ENCODE assay signal across 1 cellular context in genomic region chr13:75383064-75383715, GRCh38.
TF ChIP-seq lines count a peak whose summit lies in the region.

No MANE protein-coding gene starts in this region.

TF ChIP-seq in HepG2, 621 proteins besides CTCF, POLR2A, EP300 and RAD21 (continued from another document):
- TF ChIP-seq MXD3 (CRISPR knock-in tag; IDR thresholded peaks at IDR 0.05) (no peak), RARG (CRISPR knock-in tag; IDR thresholded peaks at IDR 0.05; ENCODE audit: low read depth) (no peak), ZBED4 (CRISPR knock-in tag; IDR thresholded peaks at IDR 0.05; ENCODE audit: borderline replicate concordance) (no peak), PAF1 (CRISPR knock-in tag; IDR thresholded peaks at IDR 0.05) (no peak), MAFK (conservative IDR thresholded peaks at IDR 0.05 in 1 of 2, IDR thresholded peaks at IDR 0.05 in 1 of 2; ENCODE audit: low read length in 2 of 2) (no peak), POGZ (CRISPR knock-in tag; IDR thresholded peaks at IDR 0.05) (0 out of 2 replicates have a peak, but pooled peaks have one; percentile 17), MAFF (IDR thresholded peaks at IDR 0.05; ENCODE audit: low read depth, low read length) (no peak), ARNT (IDR thresholded peaks at IDR 0.05) (no peak), ZEB1 (IDR thresholded peaks at IDR 0.05; ENCODE audit: insufficient replicate concordance, low read depth) (no peak), ZNF274 (CRISPR knock-in tag; IDR thresholded peaks at IDR 0.05) (no peak), RXRA (CRISPR knock-in tag; IDR thresholded peaks at IDR 0.05) (no peak), ZNF841 (CRISPR knock-in tag; IDR thresholded peaks at IDR 0.05; ENCODE audit: borderline replicate concordance) (no peak), SOX13 (IDR thresholded peaks at IDR 0.05) (no peak), SOX13 (CRISPR knock-in tag; conservative IDR thresholded peaks at IDR 0.05 in 1 of 2, IDR thresholded peaks at IDR 0.05 in 1 of 2) (no peak), SOX6 (IDR thresholded peaks at IDR 0.05) (no peak), SOX6 (CRISPR knock-in tag; IDR thresholded peaks at IDR 0.05) (no peak), SKIL (CRISPR knock-in tag; IDR thresholded peaks at IDR 0.05; ENCODE audit: borderline replicate concordance) (no peak), ZNF574 (CRISPR knock-in tag; IDR thresholded peaks at IDR 0.05) (no peak)
- TF ChIP-seq, protein P1, sequence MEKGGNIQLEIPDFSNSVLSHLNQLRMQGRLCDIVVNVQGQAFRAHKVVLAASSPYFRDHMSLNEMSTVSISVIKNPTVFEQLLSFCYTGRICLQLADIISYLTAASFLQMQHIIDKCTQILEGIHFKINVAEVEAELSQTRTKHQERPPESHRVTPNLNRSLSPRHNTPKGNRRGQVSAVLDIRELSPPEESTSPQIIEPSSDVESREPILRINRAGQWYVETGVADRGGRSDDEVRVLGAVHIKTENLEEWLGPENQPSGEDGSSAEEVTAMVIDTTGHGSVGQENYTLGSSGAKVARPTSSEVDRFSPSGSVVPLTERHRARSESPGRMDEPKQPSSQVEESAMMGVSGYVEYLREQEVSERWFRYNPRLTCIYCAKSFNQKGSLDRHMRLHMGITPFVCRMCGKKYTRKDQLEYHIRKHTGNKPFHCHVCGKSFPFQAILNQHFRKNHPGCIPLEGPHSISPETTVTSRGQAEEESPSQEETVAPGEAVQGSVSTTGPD (CRISPR knock-in tag; IDR thresholded peaks at IDR 0.05), result no peak
- TF ChIP-seq, protein P2, sequence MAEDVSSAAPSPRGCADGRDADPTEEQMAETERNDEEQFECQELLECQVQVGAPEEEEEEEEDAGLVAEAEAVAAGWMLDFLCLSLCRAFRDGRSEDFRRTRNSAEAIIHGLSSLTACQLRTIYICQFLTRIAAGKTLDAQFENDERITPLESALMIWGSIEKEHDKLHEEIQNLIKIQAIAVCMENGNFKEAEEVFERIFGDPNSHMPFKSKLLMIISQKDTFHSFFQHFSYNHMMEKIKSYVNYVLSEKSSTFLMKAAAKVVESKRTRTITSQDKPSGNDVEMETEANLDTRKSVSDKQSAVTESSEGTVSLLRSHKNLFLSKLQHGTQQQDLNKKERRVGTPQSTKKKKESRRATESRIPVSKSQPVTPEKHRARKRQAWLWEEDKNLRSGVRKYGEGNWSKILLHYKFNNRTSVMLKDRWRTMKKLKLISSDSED (CRISPR knock-in tag; IDR thresholded peaks at IDR 0.05), result no peak
- TF ChIP-seq, protein P3, sequence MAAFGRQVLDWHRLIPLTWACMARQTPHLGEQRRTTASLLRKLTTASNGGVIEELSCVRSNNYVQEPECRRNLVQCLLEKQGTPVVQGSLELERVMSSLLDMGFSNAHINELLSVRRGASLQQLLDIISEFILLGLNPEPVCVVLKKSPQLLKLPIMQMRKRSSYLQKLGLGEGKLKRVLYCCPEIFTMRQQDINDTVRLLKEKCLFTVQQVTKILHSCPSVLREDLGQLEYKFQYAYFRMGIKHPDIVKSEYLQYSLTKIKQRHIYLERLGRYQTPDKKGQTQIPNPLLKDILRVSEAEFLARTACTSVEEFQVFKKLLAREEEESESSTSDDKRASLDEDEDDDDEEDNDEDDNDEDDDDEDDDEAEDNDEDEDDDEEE (CRISPR knock-in tag; IDR thresholded peaks at IDR 0.05), result no peak
- TF ChIP-seq, protein P4, sequence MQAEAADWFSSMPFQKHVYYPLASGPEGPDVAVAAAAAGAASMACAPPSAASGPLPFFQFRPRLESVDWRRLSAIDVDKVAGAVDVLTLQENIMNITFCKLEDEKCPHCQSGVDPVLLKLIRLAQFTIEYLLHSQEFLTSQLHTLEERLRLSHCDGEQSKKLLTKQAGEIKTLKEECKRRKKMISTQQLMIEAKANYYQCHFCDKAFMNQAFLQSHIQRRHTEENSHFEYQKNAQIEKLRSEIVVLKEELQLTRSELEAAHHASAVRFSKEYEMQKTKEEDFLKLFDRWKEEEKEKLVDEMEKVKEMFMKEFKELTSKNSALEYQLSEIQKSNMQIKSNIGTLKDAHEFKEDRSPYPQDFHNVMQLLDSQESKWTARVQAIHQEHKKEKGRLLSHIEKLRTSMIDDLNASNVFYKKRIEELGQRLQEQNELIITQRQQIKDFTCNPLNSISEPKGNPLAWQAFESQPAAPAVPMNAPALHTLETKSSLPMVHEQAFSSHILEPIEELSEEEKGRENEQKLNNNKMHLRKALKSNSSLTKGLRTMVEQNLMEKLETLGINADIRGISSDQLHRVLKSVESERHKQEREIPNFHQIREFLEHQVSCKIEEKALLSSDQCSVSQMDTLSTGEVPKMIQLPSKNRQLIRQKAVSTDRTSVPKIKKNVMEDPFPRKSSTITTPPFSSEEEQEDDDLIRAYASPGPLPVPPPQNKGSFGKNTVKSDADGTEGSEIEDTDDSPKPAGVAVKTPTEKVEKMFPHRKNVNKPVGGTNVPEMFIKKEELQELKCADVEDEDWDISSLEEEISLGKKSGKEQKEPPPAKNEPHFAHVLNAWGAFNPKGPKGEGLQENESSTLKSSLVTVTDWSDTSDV (CRISPR knock-in tag; IDR thresholded peaks at IDR 0.05), result no peak
- TF ChIP-seq, protein P5, sequence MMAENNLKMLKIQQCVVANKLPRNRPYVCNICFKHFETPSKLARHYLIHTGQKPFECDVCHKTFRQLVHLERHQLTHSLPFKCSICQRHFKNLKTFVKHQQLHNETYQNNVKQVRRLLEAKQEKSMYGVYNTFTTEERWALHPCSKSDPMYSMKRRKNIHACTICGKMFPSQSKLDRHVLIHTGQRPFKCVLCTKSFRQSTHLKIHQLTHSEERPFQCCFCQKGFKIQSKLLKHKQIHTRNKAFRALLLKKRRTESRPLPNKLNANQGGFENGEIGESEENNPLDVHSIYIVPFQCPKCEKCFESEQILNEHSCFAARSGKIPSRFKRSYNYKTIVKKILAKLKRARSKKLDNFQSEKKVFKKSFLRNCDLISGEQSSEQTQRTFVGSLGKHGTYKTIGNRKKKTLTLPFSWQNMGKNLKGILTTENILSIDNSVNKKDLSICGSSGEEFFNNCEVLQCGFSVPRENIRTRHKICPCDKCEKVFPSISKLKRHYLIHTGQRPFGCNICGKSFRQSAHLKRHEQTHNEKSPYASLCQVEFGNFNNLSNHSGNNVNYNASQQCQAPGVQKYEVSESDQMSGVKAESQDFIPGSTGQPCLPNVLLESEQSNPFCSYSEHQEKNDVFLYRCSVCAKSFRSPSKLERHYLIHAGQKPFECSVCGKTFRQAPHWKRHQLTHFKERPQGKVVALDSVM (CRISPR knock-in tag; IDR thresholded peaks at IDR 0.05), result peak; percentile 92
